9 cellular contexts compared by ENCODE assay signal in genomic region chr5:136062563-136063274, GRCh38. TPM values are rescaled to one million over a fixed set of nuclear protein-coding genes. Genes with fewer than 3 reads are reported as not detected.
DNase-seq lines count a peak whose midpoint lies in the region; ATAC-seq and TF ChIP-seq lines count a peak whose summit lies in the region.
"Had no signal": no experiment of that assay in that cellular context is flagged by ENCODE, and none has a peak within 500 bp of the region (broad histone marks: within the 10 kb centered on the region; RNA-seq: fewer than 3 reads in every experiment).

No MANE protein-coding gene starts in this region.

- H3K4me1 Mint-ChIP-seq in neural crest cell: peaks cover 2% of the 10 kb centered on the region

- peak; percentile 72 for DNase-seq in NCI-H460 (ENCODE audit: extremely low read depth, low read depth)
- DNase-seq in colonic mucosa: no peak
- DNase-seq in neural crest cell (ENCODE audit: low read depth, low spot score): no peak
- no peak for DNase-seq in effector CD4-positive, alpha-beta T cell
- DNase-seq in MG63: no peak

- peak; percentile 85 for ATAC-seq in HG02870 (IDR thresholded peaks at IDR 0.05; ENCODE audit: unreplicated experiment)

- H3K9ac ChIP-seq in colonic mucosa (ENCODE audit: low read depth in 2 of 2, low read length in 2 of 2): no peak overlapping the region

- no peaks in the 10 kb centered on the region for H3K36me3 ChIP-seq in colonic mucosa
- H3K36me3 ChIP-seq in MG63: peaks cover 83% of the 10 kb centered on the region

- no peak overlapping the region for H3K27ac ChIP-seq in C4-2B
- H3K27ac ChIP-seq in colonic mucosa: no peak overlapping the region
- H3K27ac ChIP-seq: SK-N-MC had no signal

- no peak overlapping the region for H3K4me3 Mint-ChIP-seq in neural crest cell

- no peaks in the 10 kb centered on the region for H3K27me3 Mint-ChIP-seq in neural crest cell (ENCODE audit: low read depth)

- H3K9me3 Mint-ChIP-seq in neural crest cell: no peaks in the 10 kb centered on the region

- TF ChIP-seq CTCF in C4-2B (conservative IDR thresholded peaks at IDR 0.05) (peak; percentile 67), GM12873 (IDR thresholded peaks at IDR 0.05; ENCODE audit: insufficient read depth, low read depth, low read length, missing control alignments) (peak; percentile 58), colonic mucosa (IDR thresholded peaks at IDR 0.05) (peak; percentile 47), neural crest cell (conservative IDR thresholded peaks at IDR 0.05) (peak; percentile 56)

- H3K27me3 ChIP-seq in colonic mucosa (no peaks in the 10 kb centered on the region), MG63 (no peaks in the 10 kb centered on the region)

- intact Hi-C loops in colonic mucosa (cut with DNase I): loop anchor here (5.0 kb wide), 3 partner anchors 115 to 175 kb away; no protein-coding TSS in a partner anchor

- H3K4me3 ChIP-seq in colonic mucosa: no peak overlapping the region
- no peak overlapping the region for H3K4me3 ChIP-seq in MG63
- H3K4me3 ChIP-seq: SK-N-MC had no signal

- H3K4me1 ChIP-seq in colonic mucosa: no peaks in the 10 kb centered on the region

- H3K36me3 Mint-ChIP-seq in neural crest cell (ENCODE audit: low read depth): no peaks in the 10 kb centered on the region

- H3K9me3 ChIP-seq in colonic mucosa (no peaks in the 10 kb centered on the region), MG63 (no peaks in the 10 kb centered on the region)

- no peak overlapping the region for H3K27ac Mint-ChIP-seq in neural crest cell (ENCODE audit: unreplicated experiment)

RNA-seq across cellular contexts. Expression of gene TGFBI, which starts 33.9 kb away (rescaled TPM):
- total RNA-seq in NCI-H460 (2014; rRNA removed; shearing (Covaris generic)): 1,239 and 1,373 TPM in 2 replicates
- polyA plus RNA-seq in NCI-H460 (2014; cell fraction: nucleus; rRNA removed): 1,196 and 1,230 TPM in 2 replicates
- 10 to 100 TPM; 47.5 to 63.3 TPM for total RNA-seq in colonic mucosa
- total RNA-seq in neural crest cell: 3.9 and 4.6 TPM in 2 replicates
- total RNA-seq in MG63 (2014; rRNA removed; shearing (Covaris generic); ENCODE audit: low replicate concordance): 2,057 and 2,194 TPM in 2 replicates

Comparison
In these comparisons a context has a peak if more than half of its experiments do, and no peak if none do; other contexts are left out.
1. RNA of gene TGFBI, which starts 33.9 kb away (total RNA-seq): 2,057 to 2,194 TPM in MG63 and 1,239 to 1,373 TPM in NCI-H460; 47.5 to 63.3 TPM in colonic mucosa and 3.9 to 4.6 TPM in neural crest cell; every median in the first group is over 10 times any median in the second.
2. Peak in every context shown above with its lines, with median percentiles within 50 percentile points of each other: CTCF ChIP-seq.